16 cellular contexts compared by ENCODE assay signal in genomic region chr12:132279184-132279889, GRCh38. TPM values are rescaled to one million over a fixed set of nuclear protein-coding genes. Genes with fewer than 3 reads are reported as not detected.
DNase-seq lines count a peak whose midpoint lies in the region; ATAC-seq, FAIRE-seq and TF ChIP-seq lines count a peak whose summit lies in the region.
"Had no signal": no experiment of that assay in that cellular context is flagged by ENCODE, and none has a peak within 500 bp of the region (broad histone marks: within the 10 kb centered on the region; RNA-seq: fewer than 3 reads in every experiment).

No MANE protein-coding gene starts in this region.

- H3K4me3 ChIP-seq in HepG2 (replicated peaks in 1 of 3; ENCODE audit: insufficient read depth in 1 of 3, low read depth in 2 of 3, low read length in 3 of 3) (no peak overlapping the region), GM23248 (no peak overlapping the region)
- H3K4me3 ChIP-seq: thyroid gland had no signal

- peak; percentile 67 for FAIRE-seq in HepG2 (lab: Jason Lieb, UNC)

- TF ChIP-seq CTCF in natural killer cell (IDR thresholded peaks at IDR 0.05) (no peak), HepG2 (CRISPR knock-in tag; IDR thresholded peaks at IDR 0.05) (0 out of 2 replicates have a peak, but pooled peaks have one; percentile 2)

- no peak overlapping the region for H3K27ac Mint-ChIP-seq in natural killer cell treated with Interleukin-12 subunit alpha and Interleukin-12 subunit beta and Interleukin-15 and Interleukin-18, amount 100 ng/mL, for 72 hours
- H3K27ac Mint-ChIP-seq in natural killer cell = no peak overlapping the region
- H3K27ac Mint-ChIP-seq in activated CD4-positive, alpha-beta T cell treated with anti-CD3 and anti-CD28 coated beads, Interleukin-2, amount 10 ng/mL, durations not matched to agents 24 days and 14 days = no peak overlapping the region
- H3K27ac Mint-ChIP-seq: effector memory CD8-positive, alpha-beta T cell had no signal

- TF ChIP-seq POLR2A in HepG2 (IDR thresholded peaks at IDR 0.05; ENCODE audit: insufficient read depth in 1 of 2, low read depth in 2 of 2, low read length in 2 of 2) = no peak

- BruUV-seq in HepG2 (replicated peaks; lab: Mats Ljungman, UMichigan) = no TSS peak

- H2AFZ ChIP-seq in HepG2 (ENCODE audit: low read length) (no peak overlapping the region), GM23248 (no peak overlapping the region)

- H3K4me1 ChIP-seq in HepG2 (ENCODE audit: insufficient read depth, low read length) (peaks cover 31% of the 10 kb centered on the region), GM23248 (ENCODE audit: insufficient read depth) (no peaks in the 10 kb centered on the region)

- in situ Hi-C loops in HepG2 (cut with HindIII; ENCODE audit: extremely low pct_ligation_motif_present, low pct_unique_long_range_greater_than_20kb) (no loop called here), GM23248 (cut with MboI) (no loop called here)

- TF ChIP-seq EP300 in HepG2 (IDR thresholded peaks at IDR 0.05; ENCODE audit: low read depth in 2 of 2, low read length in 2 of 2) (no peak), HepG2 (CRISPR knock-in tag; IDR thresholded peaks at IDR 0.05; ENCODE audit: borderline replicate concordance) (no peak)

- TF ChIP-seq RAD21 in HepG2 (CRISPR knock-in tag; IDR thresholded peaks at IDR 0.05) = no peak

- no peaks in the 10 kb centered on the region for H3K36me3 ChIP-seq in HepG2 (replicated peaks in 1 of 2; ENCODE audit: control insufficient read depth in 1 of 2, insufficient read depth in 2 of 2, low read length in 2 of 2)
- no peaks in the 10 kb centered on the region for H3K36me3 ChIP-seq in GM23248 (ENCODE audit: low read depth)
- H3K36me3 ChIP-seq: thyroid gland had no signal

- no peaks in the 10 kb centered on the region for H3K4me1 Mint-ChIP-seq in natural killer cell treated with Interleukin-12 subunit alpha and Interleukin-12 subunit beta and Interleukin-15 and Interleukin-18, amount 100 ng/mL, for 72 hours (ENCODE audit: low read depth in 2 of 2)
- no peaks in the 10 kb centered on the region for H3K4me1 Mint-ChIP-seq in natural killer cell
- no peaks in the 10 kb centered on the region for H3K4me1 Mint-ChIP-seq in activated CD4-positive, alpha-beta T cell treated with anti-CD3 and anti-CD28 coated beads, Interleukin-2, amount 10 ng/mL, durations not matched to agents 24 days and 14 days

- no peaks in the 10 kb centered on the region for H3K36me3 Mint-ChIP-seq in natural killer cell treated with Interleukin-12 subunit alpha and Interleukin-12 subunit beta and Interleukin-15 and Interleukin-18, amount 100 ng/mL, for 72 hours
- H3K36me3 Mint-ChIP-seq in natural killer cell = no peaks in the 10 kb centered on the region
- no peaks in the 10 kb centered on the region for H3K36me3 Mint-ChIP-seq in activated CD4-positive, alpha-beta T cell treated with anti-CD3 and anti-CD28 coated beads, Interleukin-2, amount 10 ng/mL, durations not matched to agents 24 days and 14 days (ENCODE audit: low read depth)

- H3K4me2 ChIP-seq in HepG2 (ENCODE audit: low read depth, low read length) (peak overlapping the region; percentile 44; the same call in 1 of the 2 replicates), GM23248 (ENCODE audit: unreplicated experiment) (no peak overlapping the region)
- H3K4me2 ChIP-seq: KMS-11 had no signal

- WGBS in HepG2 (ENCODE audit: low lambda C conversion rate) = 71% methylated on average over 7 of the region's 18 CpGs
- WGBS in GM23248 (ENCODE audit: low coverage in 1 of 2, low lambda C conversion rate in 2 of 2, missing lambda C conversion rate in 2 of 2), 2 experiments = 63 to 71% methylated on average over 18 of the region's 18 CpGs

- H3F3A ChIP-seq in GM23248 (ENCODE audit: insufficient read depth) = no peaks in the 10 kb centered on the region

- POLR2A ChIA-PET in HepG2 (lab: Yijun Ruan, JAX) = no interaction called here

- H3K9me3 ChIP-seq in HepG2 (ENCODE audit: low read length) (no peaks in the 10 kb centered on the region), GM23248 (ENCODE audit: low read depth) (no peaks in the 10 kb centered on the region)
- H3K9me3 ChIP-seq: thyroid gland had no signal

- H3K9me3 Mint-ChIP-seq in natural killer cell treated with Interleukin-12 subunit alpha and Interleukin-12 subunit beta and Interleukin-15 and Interleukin-18, amount 100 ng/mL, for 72 hours = no peaks in the 10 kb centered on the region
- H3K9me3 Mint-ChIP-seq in natural killer cell = no peaks in the 10 kb centered on the region
- H3K9me3 Mint-ChIP-seq in activated CD4-positive, alpha-beta T cell treated with anti-CD3 and anti-CD28 coated beads, Interleukin-2, amount 10 ng/mL, durations not matched to agents 24 days and 14 days = no peaks in the 10 kb centered on the region
- H3K9me3 Mint-ChIP-seq: effector memory CD8-positive, alpha-beta T cell had no signal

- H3K27ac ChIP-seq in HepG2 (ENCODE audit: extremely low read length, insufficient read depth, low read length) (no peak overlapping the region), GM23248 (no peak overlapping the region)
- H3K27ac ChIP-seq: KMS-11, thyroid gland had no signal

- H3K9ac ChIP-seq in HepG2 (ENCODE audit: insufficient read depth, low read depth, low read length) (no peak overlapping the region), GM23248 (no peak overlapping the region)
- H3K9ac ChIP-seq: KMS-11 had no signal

- H4K20me1 ChIP-seq in HepG2 (ENCODE audit: insufficient read depth, low read length) (no peaks in the 10 kb centered on the region), GM23248 (ENCODE audit: insufficient read depth) (no peaks in the 10 kb centered on the region)

- H3K27me3 ChIP-seq in HepG2 (ENCODE audit: control insufficient read depth in 1 of 2, insufficient read depth in 2 of 2, low read length in 2 of 2) (peaks cover 15 to 87% of the 10 kb centered on the region in 2 experiments; a peak in 3 of 5 replicates), GM23248 (replicated peaks; ENCODE audit: insufficient read depth) (peaks cover 62% of the 10 kb centered on the region)
- H3K27me3 ChIP-seq: thyroid gland had no signal

- no peaks in the 10 kb centered on the region for H3K9me2 ChIP-seq in GM23248 (ENCODE audit: insufficient read depth)

- H3K27me3 Mint-ChIP-seq in natural killer cell treated with Interleukin-12 subunit alpha and Interleukin-12 subunit beta and Interleukin-15 and Interleukin-18, amount 100 ng/mL, for 72 hours = peaks cover 0 to 2% of the 10 kb centered on the region in 2 donors
- H3K27me3 Mint-ChIP-seq in natural killer cell (ENCODE audit: low read depth in 2 of 2) = peaks cover 5% of the 10 kb centered on the region in 2 donors
- peaks cover 4% of the 10 kb centered on the region for H3K27me3 Mint-ChIP-seq in activated CD4-positive, alpha-beta T cell treated with anti-CD3 and anti-CD28 coated beads, Interleukin-2, amount 10 ng/mL, durations not matched to agents 24 days and 14 days

- H3K79me2 ChIP-seq in HepG2 (ENCODE audit: insufficient read depth, low read length) (no peaks in the 10 kb centered on the region), GM23248 (ENCODE audit: insufficient read depth) (no peaks in the 10 kb centered on the region)

- H3K4me3 Mint-ChIP-seq in natural killer cell treated with Interleukin-12 subunit alpha and Interleukin-12 subunit beta and Interleukin-15 and Interleukin-18, amount 100 ng/mL, for 72 hours = no peak overlapping the region
- H3K4me3 Mint-ChIP-seq in natural killer cell = no peak overlapping the region
- no peak overlapping the region for H3K4me3 Mint-ChIP-seq in activated CD4-positive, alpha-beta T cell treated with anti-CD3 and anti-CD28 coated beads, Interleukin-2, amount 10 ng/mL, durations not matched to agents 24 days and 14 days
- H3K4me3 Mint-ChIP-seq: effector memory CD8-positive, alpha-beta T cell had no signal

- peak; percentile 54 for DNase-seq in natural killer cell treated with Interleukin-12 subunit alpha and Interleukin-12 subunit beta and Interleukin-15 and Interleukin-18, amount 100 ng/mL, for 72 hours (ENCODE audit: low spot score)
- DNase-seq in natural killer cell (no peak), cerebellar cortex (ENCODE audit: low spot score) (peak; percentile 94), HepG2 (ENCODE audit: low spot score) (peak; percentile 81), GM23248 (no peak), SW 1271 (lab: John Stamatoyannopoulos, UW) (no peak)
- no peak for DNase-seq in activated CD4-positive, alpha-beta T cell treated with anti-CD3 and anti-CD28 coated beads, Interleukin-2, amount 10 ng/mL, durations not matched to agents 24 days and 14 days
- DNase-seq: Calu3; effector memory CD8-positive, alpha-beta T cell; NCI-H2081 treated with DMSO at 0.1 percent for 48 hours; OCI-M1; stimulated activated CD4-positive, alpha-beta T cell treated with anti-CD3 and anti-CD28 coated beads, Interleukin-12 subunit alpha, Interleukin-12 subunit beta, amount 100 ng/mL, for 4 hours; T-helper 2 cell; thyroid gland had no signal

- intact Hi-C loops in natural killer cell (cut with micrococcal nuclease) = no loop called here
- intact Hi-C loops in HepG2 (cut with micrococcal nuclease; ENCODE audit: unreplicated experiment) = no loop called here
- intact Hi-C loops in activated CD4-positive, alpha-beta T cell treated with anti-CD3 and anti-CD28 coated beads, Interleukin-2, amount 10 ng/mL, durations not matched to agents 24 days and 14 days (cut with micrococcal nuclease) = no loop called here

- ATAC-seq in natural killer cell treated with Interleukin-12 subunit alpha and Interleukin-12 subunit beta and Interleukin-15 and Interleukin-18, amount 100 ng/mL, for 72 hours = no peak
- ATAC-seq in natural killer cell = no peak
- peak; percentile 80 for ATAC-seq in HepG2
- no peak for ATAC-seq in HG02763 (IDR thresholded peaks at IDR 0.05; ENCODE audit: unreplicated experiment)
- ATAC-seq: effector memory CD8-positive, alpha-beta T cell had no signal

- CTCF ChIA-PET in HepG2 (lab: Yijun Ruan, JAX; ENCODE audit: low intra/inter-chr PET ratio, low total read pairs) = no interaction called here

RNA-seq across cellular contexts. Expression of gene GALNT9, which starts 50.1 kb away (rescaled TPM):
- total RNA-seq in natural killer cell treated with Interleukin-12 subunit alpha and Interleukin-12 subunit beta and Interleukin-15 and Interleukin-18, amount 100 ng/mL, for 72 hours = not detected
- total RNA-seq in natural killer cell (not detected), HepG2 (2016; rRNA removed; fragmentation: Illumina TruSeq; extraction: Trizol) (0.04 TPM in 1 of 2 replicates, not detected in the other)
- not detected in 2 replicates for total RNA-seq in HepG2 (2016; cell fraction: cytosol; rRNA removed; fragmentation: Illumina TruSeq; extraction: Trizol; ENCODE audit: low read depth)
- total RNA-seq in HepG2 (2016; cell fraction: insoluble cytoplasmic fraction; rRNA removed; fragmentation: Illumina TruSeq; extraction: Trizol) = not detected in 2 replicates
- 0.09 TPM in 1 of 2 replicates, not detected in the other for total RNA-seq in HepG2 (2016; cell fraction: membrane; rRNA removed; fragmentation: Illumina TruSeq; extraction: Trizol)
- not detected in 2 replicates for total RNA-seq in HepG2 (2016; cell fraction: nucleus; rRNA removed; fragmentation: Illumina TruSeq; extraction: Trizol)
- polyA plus RNA-seq in HepG2 (2011; rRNA removed) (not detected in 2 replicates), GM23248 (2016; fragmentation: Nextera tagmentation; extraction: Ambion mirVana) (0.33 TPM in 2 replicates)
- polyA plus RNA-seq in HepG2 (2011; cell fraction: cytosol; rRNA removed) = not detected in 2 replicates
- not detected in 2 replicates for polyA plus RNA-seq in HepG2 (2011; cell fraction: nucleus; rRNA removed)
- polyA plus RNA-seq in HepG2 (2012) = not detected in 2 replicates
- not detected in 2 replicates for polyA plus RNA-seq in HepG2 (2016; cell fraction: cytosol; fragmentation: Illumina TruSeq; extraction: Trizol; ENCODE audit: low read depth)
- polyA plus RNA-seq in HepG2 (2016; cell fraction: insoluble cytoplasmic fraction; fragmentation: Illumina TruSeq; extraction: Trizol; ENCODE audit: low read depth) = not detected in 2 replicates
- polyA plus RNA-seq in HepG2 (2016; cell fraction: membrane; fragmentation: Illumina TruSeq; extraction: Trizol; ENCODE audit: low read depth) = not detected in 2 replicates
- polyA plus RNA-seq in HepG2 (2016; cell fraction: nucleus; fragmentation: Illumina TruSeq; extraction: Trizol; ENCODE audit: insufficient read depth, low read depth) = not detected in 2 replicates
- polyA minus RNA-seq in HepG2 (2011; rRNA and poly(A)+ RNA removed; ENCODE audit: low replicate concordance) = 10.1 TPM in 1 of 2 replicates, not detected in the other
- not detected in 2 replicates for polyA minus RNA-seq in HepG2 (2011; cell fraction: cytosol; rRNA and poly(A)+ RNA removed)
- polyA minus RNA-seq in HepG2 (2011; cell fraction: nucleus; rRNA and poly(A)+ RNA removed) = not detected in 2 replicates
- total RNA-seq in activated CD4-positive, alpha-beta T cell treated with anti-CD3 and anti-CD28 coated beads, Interleukin-2, amount 10 ng/mL, durations not matched to agents 24 days and 14 days = 0.19 TPM in 1 of 2 replicates, not detected in the other
- 1.4 and 1.5 TPM in 2 replicates for total RNA-seq in GM23248 (2014; rRNA removed; shearing (Covaris generic))

Comparison
In these comparisons a context has a peak if more than half of its experiments do, and no peak if none do; other contexts are left out.
1. DNase-seq: peak in natural killer cell treated with Interleukin-12 subunit alpha and Interleukin-12 subunit beta and Interleukin-15 and Interleukin-18, amount 100 ng/mL, for 72 hours (single experiment), cerebellar cortex (single experiment) and HepG2 (single experiment); none in natural killer cell (single experiment), activated CD4-positive, alpha-beta T cell treated with anti-CD3 and anti-CD28 coated beads, Interleukin-2, amount 10 ng/mL, durations not matched to agents 24 days and 14 days (single experiment), GM23248 (single experiment) and SW 1271 (0 of 2).